Comparison of ENCODE assay signal across 1 cellular context in the genomic region with DNA sequence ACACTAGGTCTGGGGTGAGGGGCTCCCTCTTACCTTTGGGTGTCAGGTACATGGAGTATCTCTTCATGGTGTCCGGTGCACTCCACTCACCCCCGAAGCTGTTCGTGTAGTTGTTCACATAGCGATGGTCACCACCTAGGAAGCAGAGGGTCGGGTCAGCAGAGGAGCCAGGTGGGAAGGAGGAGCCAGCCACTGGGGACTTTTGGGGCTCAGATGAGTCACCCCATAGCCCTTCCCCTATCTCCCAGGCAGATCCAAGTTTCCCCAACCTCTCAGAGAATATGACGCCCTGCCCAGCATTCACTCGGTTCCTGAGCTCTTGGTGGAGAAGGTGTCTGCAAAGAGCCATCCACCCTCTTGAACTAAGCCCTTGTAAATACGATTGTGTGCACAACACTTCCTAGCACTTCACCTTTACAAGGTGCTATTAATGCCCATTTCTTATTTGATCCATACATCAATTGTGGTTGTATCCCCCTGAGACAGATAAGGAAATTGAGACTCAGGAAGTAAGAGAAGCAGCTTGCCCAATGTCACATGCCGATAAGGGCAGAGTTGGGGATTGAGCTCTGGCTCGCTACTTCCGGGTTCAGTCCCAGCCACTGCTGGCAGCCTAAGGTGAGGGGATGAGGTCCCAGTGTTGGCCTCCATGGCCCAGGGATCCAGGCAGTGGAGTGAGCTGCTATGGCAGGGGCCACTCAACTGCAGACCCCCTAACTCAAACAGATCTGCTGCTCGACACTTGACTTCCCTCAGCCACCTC.
TF ChIP-seq lines count a peak whose summit lies in the region.

No MANE protein-coding gene starts in this region.

TF ChIP-seq in IMR-90, 13 proteins besides CTCF, POLR2A, EP300 and RAD21 (continued from another document):
- TF ChIP-seq, protein P1, sequence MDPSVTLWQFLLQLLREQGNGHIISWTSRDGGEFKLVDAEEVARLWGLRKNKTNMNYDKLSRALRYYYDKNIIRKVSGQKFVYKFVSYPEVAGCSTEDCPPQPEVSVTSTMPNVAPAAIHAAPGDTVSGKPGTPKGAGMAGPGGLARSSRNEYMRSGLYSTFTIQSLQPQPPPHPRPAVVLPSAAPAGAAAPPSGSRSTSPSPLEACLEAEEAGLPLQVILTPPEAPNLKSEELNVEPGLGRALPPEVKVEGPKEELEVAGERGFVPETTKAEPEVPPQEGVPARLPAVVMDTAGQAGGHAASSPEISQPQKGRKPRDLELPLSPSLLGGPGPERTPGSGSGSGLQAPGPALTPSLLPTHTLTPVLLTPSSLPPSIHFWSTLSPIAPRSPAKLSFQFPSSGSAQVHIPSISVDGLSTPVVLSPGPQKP (IDR thresholded peaks at IDR 0.05; ENCODE audit: borderline replicate concordance, low read depth, low read length), result no peak
- TF ChIP-seq CHD1 (IDR thresholded peaks at IDR 0.05; ENCODE audit: low read depth, low read length), result no peak
- TF ChIP-seq BHLHE40 (IDR thresholded peaks at IDR 0.05; ENCODE audit: low read depth, low read length), result no peak
- no peak for TF ChIP-seq MXI1 (IDR thresholded peaks at IDR 0.05; ENCODE audit: borderline replicate concordance, low read depth, low read length)
- no peak for TF ChIP-seq NFE2L2 (IDR thresholded peaks at IDR 0.05; ENCODE audit: low read depth, low read length)
- no peak for TF ChIP-seq MAZ (IDR thresholded peaks at IDR 0.05; ENCODE audit: borderline replicate concordance, low read depth, low read length)
- TF ChIP-seq SMC3 (IDR thresholded peaks at IDR 0.05; ENCODE audit: low read depth, low read length), result no peak
- no peak for TF ChIP-seq RFX5 (IDR thresholded peaks at IDR 0.05; ENCODE audit: low read depth, low read length)
